In the genomic region with DNA sequence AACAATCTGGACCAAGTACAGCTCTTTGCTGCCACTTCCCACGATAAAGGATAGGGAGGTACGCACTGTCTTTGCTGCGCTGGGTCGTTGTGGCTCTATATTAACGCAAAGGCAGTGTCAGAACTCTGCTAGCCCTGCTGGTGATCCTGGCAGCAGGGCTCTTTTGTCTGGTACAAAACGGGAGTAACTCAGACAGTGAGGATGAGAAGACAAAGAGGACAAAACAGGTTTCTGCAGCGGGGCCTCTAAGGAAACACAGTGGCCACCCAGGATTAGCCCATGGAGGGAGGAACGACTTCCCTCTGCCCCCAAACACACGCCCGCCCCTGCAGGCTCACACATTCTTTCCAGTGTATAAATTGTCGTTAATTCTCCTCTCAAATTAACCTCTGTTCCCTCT, we compare ENCODE assay signal across 1 cellular context.
TF ChIP-seq lines count a peak whose summit lies in the region.

No MANE protein-coding gene starts in this region.

TF ChIP-seq in H1, 55 proteins besides CTCF, POLR2A, EP300 and RAD21:
- TF ChIP-seq CBX8 (IDR thresholded peaks at IDR 0.05; ENCODE audit: borderline replicate concordance, low read depth, low read length) (no peak), TBP (IDR thresholded peaks at IDR 0.05; ENCODE audit: low read depth, low read length) (no peak), HDAC6 (IDR thresholded peaks at IDR 0.05; ENCODE audit: low read depth, low read length) (no peak), RFX5 (IDR thresholded peaks at IDR 0.05; ENCODE audit: borderline replicate concordance, low read depth, low read length) (no peak), NRF1 (IDR thresholded peaks at IDR 0.05; ENCODE audit: low read depth, low read length) (no peak), MAFK (IDR thresholded peaks at IDR 0.05; ENCODE audit: low read depth, low read length) (no peak), SIRT6 (IDR thresholded peaks at IDR 0.05; ENCODE audit: low read length) (no peak), CHD7 (IDR thresholded peaks at IDR 0.05; ENCODE audit: insufficient replicate concordance, low read length) (no peak), CEBPB (IDR thresholded peaks at IDR 0.05; ENCODE audit: low read depth, low read length) (no peak), RXRA (IDR thresholded peaks at IDR 0.05; ENCODE audit: insufficient read depth, low read depth, low read length) (no peak), RBBP5 (IDR thresholded peaks at IDR 0.05; ENCODE audit: borderline replicate concordance, low read depth, low read length) (no peak), POLR2AphosphoS5 (IDR thresholded peaks at IDR 0.05; ENCODE audit: low read depth, low read length) (no peak), TCF12 (IDR thresholded peaks at IDR 0.05; ENCODE audit: low read depth, low read length) (no peak), SAP30 (IDR thresholded peaks at IDR 0.05; ENCODE audit: insufficient read depth, insufficient replicate concordance, low read length) (no peak), CREB1 (IDR thresholded peaks at IDR 0.05) (no peak), NANOG (IDR thresholded peaks at IDR 0.05; ENCODE audit: insufficient read depth, low read depth, low read length, poor library complexity, severe bottlenecking) (no peak)
- TF ChIP-seq, protein P1, sequence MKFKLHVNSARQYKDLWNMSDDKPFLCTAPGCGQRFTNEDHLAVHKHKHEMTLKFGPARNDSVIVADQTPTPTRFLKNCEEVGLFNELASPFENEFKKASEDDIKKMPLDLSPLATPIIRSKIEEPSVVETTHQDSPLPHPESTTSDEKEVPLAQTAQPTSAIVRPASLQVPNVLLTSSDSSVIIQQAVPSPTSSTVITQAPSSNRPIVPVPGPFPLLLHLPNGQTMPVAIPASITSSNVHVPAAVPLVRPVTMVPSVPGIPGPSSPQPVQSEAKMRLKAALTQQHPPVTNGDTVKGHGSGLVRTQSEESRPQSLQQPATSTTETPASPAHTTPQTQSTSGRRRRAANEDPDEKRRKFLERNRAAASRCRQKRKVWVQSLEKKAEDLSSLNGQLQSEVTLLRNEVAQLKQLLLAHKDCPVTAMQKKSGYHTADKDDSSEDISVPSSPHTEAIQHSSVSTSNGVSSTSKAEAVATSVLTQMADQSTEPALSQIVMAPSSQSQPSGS (IDR thresholded peaks at IDR 0.05; ENCODE audit: low read length) = no peak
